In the genomic region with DNA sequence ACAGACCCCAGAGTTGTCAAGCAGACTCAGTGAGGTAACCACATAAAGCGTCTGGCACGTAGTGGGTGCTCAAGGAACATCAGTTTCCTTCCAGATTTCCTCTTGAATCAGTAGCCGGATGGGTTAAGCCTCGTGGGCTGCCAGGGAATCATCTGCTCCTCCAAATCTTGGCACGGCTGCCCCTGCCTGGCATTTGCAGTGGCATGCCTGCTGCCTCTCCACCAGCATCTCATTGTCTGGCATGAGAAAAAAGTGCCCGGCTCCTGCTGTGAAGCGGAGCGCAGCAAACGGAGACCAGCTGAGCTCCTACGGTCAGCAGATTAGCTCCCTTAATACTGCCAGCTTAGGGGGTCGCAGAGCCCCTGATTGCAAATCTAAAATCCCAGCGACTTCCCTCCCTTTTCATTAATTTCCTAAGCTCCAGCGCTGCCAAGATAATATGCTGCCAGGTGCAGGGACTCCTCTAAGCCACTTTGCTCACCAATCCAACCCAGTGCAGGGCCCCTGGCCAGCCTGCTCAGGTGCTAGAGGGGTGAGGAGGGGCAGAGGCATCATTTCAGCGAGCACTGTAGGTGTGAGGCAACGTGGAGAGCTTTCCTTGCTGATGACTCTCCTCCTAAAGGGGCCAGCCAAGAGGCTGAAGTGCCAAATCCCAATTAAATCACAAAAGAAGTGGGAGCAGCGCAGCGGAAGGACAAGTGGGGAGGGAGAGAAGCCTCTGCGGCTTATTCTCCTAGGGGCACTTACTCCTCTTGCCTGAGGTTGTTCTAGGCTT, we compare ENCODE assay signal across 14 cellular contexts. TPM values are rescaled to one million over a fixed set of nuclear protein-coding genes. Genes with fewer than 3 reads are reported as not detected.
A peak's percentile ranks its signal among the peaks of the same experiment; 100 is the strongest.
DNase-seq lines count a peak whose midpoint lies in the region; ATAC-seq, FAIRE-seq and TF ChIP-seq lines count a peak whose summit lies in the region.
"Had no signal": no experiment of that assay in that cellular context is flagged by ENCODE, and none has a peak within 500 bp of the region (broad histone marks: within the 10 kb centered on the region; RNA-seq: fewer than 3 reads in every experiment).

No MANE protein-coding gene starts in this region.

- H3K4me3 ChIP-seq in small intestine (ENCODE audit: low read depth in 1 of 2, low read length in 2 of 2) = no peak overlapping the region
- H3K4me3 ChIP-seq in trophoblast cell (ENCODE audit: low read depth, low read length) = no peak overlapping the region
- H3K4me3 ChIP-seq: body of pancreas had no signal

- no peak overlapping the region for H2BK12ac ChIP-seq in trophoblast cell (ENCODE audit: low read length)

- H2BK120ac ChIP-seq in trophoblast cell (ENCODE audit: insufficient read depth, low read length, poor library complexity) = no peak overlapping the region

- no peak overlapping the region for H2AK5ac ChIP-seq in trophoblast cell (ENCODE audit: low read length)

- H4K91ac ChIP-seq in trophoblast cell (ENCODE audit: low read depth, low read length) = no peak overlapping the region

- peak; percentile 67 for DNase-seq in DMS79 treated with DMSO at 0.1 percent for 48 hours (lab: John Stamatoyannopoulos, UW)
- DNase-seq in NCI-H2107 treated with DMSO at 0.1 percent for 48 hours (lab: John Stamatoyannopoulos, UW; ENCODE audit: unreplicated experiment) = peak; percentile 43
- DNase-seq in inferior parietal cortex (ENCODE audit: extremely low spot score) = peak; percentile 60
- no peak for DNase-seq in NOMO-1 treated with dmso at 0.1 percent for 144 hours (lab: John Stamatoyannopoulos, UW; ENCODE audit: unreplicated experiment)
- no peak for DNase-seq in small intestine
- DNase-seq in trophoblast cell = no peak
- DNase-seq: activated CD4-positive, CD25-positive, alpha-beta regulatory T cell; activated T-cell treated with anti-CD3 and anti-CD28 coated beads, Interleukin-2, amount 50 U/mL, for 48 hours; body of pancreas; HFFc6; NCI-H774 had no signal

- H3K27me3 ChIP-seq in small intestine (ENCODE audit: control insufficient read depth in 2 of 2, insufficient read depth in 2 of 2, low read length in 2 of 2) (peaks cover 0 to 2% of the 10 kb centered on the region in 2 donors), trophoblast cell (ENCODE audit: insufficient read depth, low read length) (no peaks in the 10 kb centered on the region)
- H3K27me3 ChIP-seq: body of pancreas had no signal

- H4K12ac ChIP-seq in trophoblast cell (ENCODE audit: low read depth, low read length) = no peak overlapping the region

- H2BK5ac ChIP-seq in trophoblast cell (ENCODE audit: low read depth, low read length, poor library complexity) = no peak overlapping the region

- peaks cover 0 to 2% of the 10 kb centered on the region in 2 donors for H3K36me3 ChIP-seq in small intestine (ENCODE audit: control insufficient read depth in 2 of 2, insufficient read depth in 2 of 2, low read length in 2 of 2)
- H3K36me3 ChIP-seq in trophoblast cell (ENCODE audit: control insufficient read depth in 1 of 2, insufficient read depth in 2 of 2, low read length in 2 of 2) = no peaks in the 10 kb centered on the region

- peak overlapping the region; percentile 9 to 91 (median 71) for H3K27ac Mint-ChIP-seq in brain
- H3K27ac Mint-ChIP-seq: HFFc6, IgD-negative memory B cell had no signal

- no peak overlapping the region for H3K4me2 ChIP-seq in trophoblast cell (ENCODE audit: low read length)

- H3K9ac ChIP-seq in trophoblast cell (ENCODE audit: low read length) = no peak overlapping the region

- H3K27me3 Mint-ChIP-seq in brain = peaks cover 12% of the 10 kb centered on the region

- H3K4ac ChIP-seq in trophoblast cell (ENCODE audit: low read depth, low read length) = no peak overlapping the region

- peaks cover 3 to 6% (median 4%) of the 10 kb centered on the region in 5 experiments for H3K9me3 Mint-ChIP-seq in brain

- TF ChIP-seq CTCF in brain (conservative IDR thresholded peaks at IDR 0.05) = no peak

- no peak for ATAC-seq in GM19463 (IDR thresholded peaks at IDR 0.05; ENCODE audit: unreplicated experiment)
- ATAC-seq: body of pancreas had no signal

- 53 to 57% (median 53%) methylated on average over 18 of the region's 18 CpGs for WGBS in small intestine, 3 donors
- WGBS in trophoblast cell (ENCODE audit: extremely low coverage, insufficient coverage, insufficient read length) = no CpG with 5 or more reads among the region's 18 CpGs

- peaks cover 44% of the 10 kb centered on the region for H3K4me1 Mint-ChIP-seq in brain
- H3K4me1 Mint-ChIP-seq: IgD-negative memory B cell had no signal

- FAIRE-seq in small intestine (lab: Jason Lieb, UNC) = no peak

- H3K9me3 ChIP-seq in small intestine (ENCODE audit: control insufficient read depth, low read depth) (no peaks in the 10 kb centered on the region), trophoblast cell (ENCODE audit: insufficient read depth, low read depth, low read length) (no peaks in the 10 kb centered on the region)
- H3K9me3 ChIP-seq: body of pancreas had no signal

- H3K4me1 ChIP-seq in small intestine (ENCODE audit: control insufficient read depth in 2 of 2, insufficient read depth in 1 of 2, low read depth in 1 of 2, low read length in 1 of 2) (no peaks in the 10 kb centered on the region), trophoblast cell (ENCODE audit: control insufficient read depth in 1 of 2, insufficient read depth in 2 of 2, low read length in 2 of 2) (no peaks in the 10 kb centered on the region)
- H3K4me1 ChIP-seq: body of pancreas had no signal

- no peaks in the 10 kb centered on the region for H3K79me2 ChIP-seq in trophoblast cell (ENCODE audit: control insufficient read depth, insufficient read depth, low read length, poor library complexity)

- H3K18ac ChIP-seq in trophoblast cell (ENCODE audit: low read length) = no peak overlapping the region

- H4K8ac ChIP-seq in trophoblast cell (ENCODE audit: low read depth, low read length) = no peak overlapping the region

- H3K14ac ChIP-seq in trophoblast cell (ENCODE audit: low read length) = no peak overlapping the region

- H3K79me1 ChIP-seq in trophoblast cell (ENCODE audit: low read length) = no peaks in the 10 kb centered on the region

- no peak overlapping the region for H3K23ac ChIP-seq in trophoblast cell (ENCODE audit: low read length)

- no peak overlapping the region for H2AFZ ChIP-seq in trophoblast cell (ENCODE audit: insufficient read depth, low read length, poor library complexity)

- H3K27ac ChIP-seq in small intestine (ENCODE audit: low read depth in 1 of 2, low read length in 1 of 2) (no peak overlapping the region), trophoblast cell (ENCODE audit: low read depth, low read length) (no peak overlapping the region)
- H3K27ac ChIP-seq: body of pancreas had no signal

- no peaks in the 10 kb centered on the region for H3K36me3 Mint-ChIP-seq in brain
- H3K36me3 Mint-ChIP-seq: IgD-negative memory B cell had no signal

- H3K4me3 Mint-ChIP-seq in brain = peak overlapping the region in 4 of 5 experiments; percentile 20 to 67 (median 56)
- H3K4me3 Mint-ChIP-seq: HFFc6, IgD-negative memory B cell had no signal

RNA-seq across cellular contexts. Expression of gene ST8SIA2, which starts 49.6 kb away (rescaled TPM):
- polyA plus RNA-seq in brain (ENCODE audit: insufficient read depth, low read depth, low replicate concordance) = 11.6 TPM
- under 1 TPM in 1 of 3 donors, not detected in 2; 0.01 TPM for polyA plus RNA-seq in small intestine
- polyA plus RNA-seq in trophoblast cell (2013) = 0.31 and 0.44 TPM in 2 replicates
- polyA plus RNA-seq: IgD-negative memory B cell had no signal

Comparison
In these comparisons a context has a peak if more than half of its experiments do, and no peak if none do; other contexts are left out.
1. DNase-seq: peak in DMS79 treated with DMSO at 0.1 percent for 48 hours (single experiment), NCI-H2107 treated with DMSO at 0.1 percent for 48 hours (single experiment) and inferior parietal cortex (single experiment); none in NOMO-1 treated with dmso at 0.1 percent for 144 hours (single experiment), small intestine (single experiment) and trophoblast cell (0 of 2).
2. RNA of gene ST8SIA2, which starts 49.6 kb away (polyA plus RNA-seq): 11.6 TPM in brain (single experiment); 0.01 TPM in small intestine; every median in the first group is over 10 times any median in the second.